1 cellular context compared by ENCODE assay signal in the genomic region with DNA sequence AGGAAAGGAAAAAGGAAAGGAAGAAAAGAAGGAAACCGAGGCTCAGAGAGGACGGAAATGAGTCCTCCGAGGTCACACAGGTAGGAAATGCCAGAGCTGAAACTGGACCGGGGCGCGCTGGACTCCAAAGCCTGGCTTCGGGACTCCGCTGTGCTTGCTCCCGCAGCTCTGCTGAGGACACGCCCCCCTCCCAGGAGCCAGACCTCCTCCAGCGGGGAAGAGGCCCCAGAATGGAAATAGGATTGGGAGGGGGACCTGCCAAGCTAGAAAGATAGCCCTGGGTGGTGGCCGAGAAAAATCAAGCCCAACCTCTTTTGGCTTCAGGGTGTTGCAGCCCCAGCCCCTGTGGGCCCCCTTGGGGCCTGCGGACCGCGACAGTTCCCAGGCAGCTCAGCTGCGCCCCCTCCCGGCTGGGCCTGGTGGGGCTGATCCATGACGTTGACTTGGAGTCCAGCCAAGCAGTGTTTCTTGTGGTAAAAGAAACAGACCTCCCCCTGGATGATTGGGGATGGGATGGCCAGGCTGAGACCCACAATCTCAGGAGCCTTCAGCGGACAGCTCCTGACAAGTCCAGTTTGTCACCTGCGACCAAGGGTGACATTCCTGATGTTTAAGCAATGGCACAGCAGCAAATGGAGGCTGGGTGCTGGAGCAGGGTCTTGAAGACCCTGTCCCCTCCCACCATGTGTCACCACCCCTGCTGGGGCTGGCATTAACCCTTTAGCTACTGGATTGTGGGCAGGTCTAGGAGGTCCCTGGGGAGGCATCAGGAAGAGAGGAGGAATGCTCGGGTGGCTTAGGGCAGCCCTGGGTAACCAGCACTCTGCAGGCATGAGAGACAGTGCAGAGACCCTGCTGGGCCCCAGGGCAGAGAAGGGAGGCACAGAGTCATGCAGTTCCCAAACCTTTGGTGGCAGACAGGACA.
TF ChIP-seq lines count a peak whose summit lies in the region.

No MANE protein-coding gene starts in this region.

TF ChIP-seq in HCT116, 20 proteins besides CTCF, POLR2A, EP300 and RAD21 (continued from another document):
- TF ChIP-seq SIN3A (IDR thresholded peaks at IDR 0.05; ENCODE audit: low read depth) = no peak
- no peak for TF ChIP-seq CBX3 (IDR thresholded peaks at IDR 0.05; ENCODE audit: low read depth)
- 0 out of 2 replicates have a peak, but pooled peaks have one; percentile 26 for TF ChIP-seq ZFX (IDR thresholded peaks at IDR 0.05)
- peak; percentile 69 for TF ChIP-seq YY1 (IDR thresholded peaks at IDR 0.05; ENCODE audit: extremely low read depth, insufficient replicate concordance, low read depth, low read length)
